Comparison of ENCODE assay signal across 12 cellular contexts in genomic region chr12:109827566-109828550, GRCh38.
A peak's percentile ranks its signal among the peaks of the same experiment; 100 is the strongest.
DNase-seq lines count a peak whose midpoint lies in the region; ATAC-seq and TF ChIP-seq lines count a peak whose summit lies in the region.
"Had no signal": no experiment of that assay in that cellular context is flagged by ENCODE, and none has a peak within 500 bp of the region (broad histone marks: within the 10 kb centered on the region; RNA-seq: fewer than 3 reads in every experiment).

No MANE protein-coding gene starts in this region.

- H3K4me1 ChIP-seq in NT2/D1 (ENCODE audit: insufficient read depth, insufficient read length): peaks cover 8% of the 10 kb centered on the region

- H3K4me1 Mint-ChIP-seq in nephron progenitor cell: peaks cover 11% of the 10 kb centered on the region

- H3K36me3 Mint-ChIP-seq in nephron progenitor cell (ENCODE audit: low read depth): no peaks in the 10 kb centered on the region

- no peak overlapping the region for H3K4me3 ChIP-seq in NT2/D1 (ENCODE audit: insufficient read length, low read depth)
- H3K4me3 ChIP-seq: uterus had no signal

- H3K9me3 Mint-ChIP-seq in nephron progenitor cell: no peaks in the 10 kb centered on the region

- peaks cover 2% of the 10 kb centered on the region for H3K27me3 Mint-ChIP-seq in nephron progenitor cell (ENCODE audit: low read depth, poor library complexity)

- H3K9ac ChIP-seq in NT2/D1 (ENCODE audit: insufficient read length, low read depth): peak overlapping the region; percentile 45

- H3K4me3 Mint-ChIP-seq in nephron progenitor cell: no peak overlapping the region

- no peak for TF ChIP-seq CTCF in nephron progenitor cell (IDR thresholded peaks at IDR 0.05)

- peak overlapping the region; percentile 68 for H3K27ac Mint-ChIP-seq in nephron progenitor cell

- DNase-seq in Ammon's horn (ENCODE audit: low spot score) (peak; percentile 77), NT2/D1 (ENCODE audit: low read depth, low spot score) (no peak), foreskin melanocyte (peak; percentile 58), nephron progenitor cell (no peak), dedifferentiated amniotic fluid mesenchymal stem cell (ENCODE audit: extremely low spot score) (no peak)
- DNase-seq in stimulated activated CD4-positive, alpha-beta T cell treated with anti-CD3 and anti-CD28 coated beads, Interleukin-4, amount 100 ng/mL, for 4 hours: no peak
- DNase-seq: foreskin fibroblast; NCI-H2227 treated with DMSO at 0.1 percent for 48 hours; stimulated activated CD4-positive, alpha-beta T cell treated with anti-CD3 and anti-CD28 coated beads, Interleukin-4, amount 100 ng/mL, for 1 hour; uterus had no signal

- H3K9me3 ChIP-seq in NT2/D1 (ENCODE audit: insufficient read depth, low read length): no peaks in the 10 kb centered on the region
- H3K9me3 ChIP-seq: uterus had no signal

- peaks cover 6% of the 10 kb centered on the region for H3K36me3 ChIP-seq in NT2/D1 (ENCODE audit: insufficient read depth, insufficient read length, low read length)
- H3K36me3 ChIP-seq: uterus had no signal

- ATAC-seq in HG03045 (IDR thresholded peaks at IDR 0.05; ENCODE audit: unreplicated experiment) (no peak), HG03521 (IDR thresholded peaks at IDR 0.05; ENCODE audit: unreplicated experiment) (no peak)

- H3K27me3 ChIP-seq in NT2/D1 (ENCODE audit: insufficient read depth, insufficient read length): no peaks in the 10 kb centered on the region
- H3K27me3 ChIP-seq: uterus had no signal

Comparison
In these comparisons a context has a peak if more than half of its experiments do, and no peak if none do; other contexts are left out.
1. DNase-seq: peak in Ammon's horn (single experiment) and foreskin melanocyte (single experiment); none in NT2/D1 (single experiment), nephron progenitor cell (single experiment), stimulated activated CD4-positive, alpha-beta T cell treated with anti-CD3 and anti-CD28 coated beads, Interleukin-4, amount 100 ng/mL, for 4 hours (0 of 2) and dedifferentiated amniotic fluid mesenchymal stem cell (single experiment).